ENCODE assay signal across 1 cellular context in the genomic region with DNA sequence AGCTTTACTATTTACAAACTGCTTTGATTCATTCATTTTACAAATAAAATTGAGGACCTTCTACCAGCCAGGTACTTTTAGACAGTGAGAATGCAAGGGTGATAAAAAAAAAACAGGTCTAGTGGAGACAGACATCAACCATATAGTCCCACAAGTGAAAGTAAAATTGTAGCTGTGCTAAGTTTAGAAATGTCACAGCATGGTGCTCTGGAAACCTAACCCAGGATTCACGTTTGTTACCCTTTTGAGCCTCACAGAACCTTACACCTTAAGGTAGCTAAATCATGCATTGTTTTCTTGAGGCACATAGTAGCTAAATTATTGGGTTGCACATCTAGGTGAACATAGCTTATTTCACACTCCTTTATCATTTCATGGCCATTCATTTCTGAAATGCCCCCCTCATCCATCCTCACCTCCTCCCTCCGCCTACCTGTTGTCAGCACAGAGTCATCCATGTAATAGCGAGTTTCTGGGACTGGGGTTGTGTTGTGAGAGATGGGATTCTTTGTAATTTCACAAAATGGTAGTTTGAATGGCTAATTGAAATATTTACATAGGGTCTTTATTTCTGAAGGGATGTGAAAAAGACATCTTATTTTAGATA.
TF ChIP-seq lines count a peak whose summit lies in the region.

No MANE protein-coding gene starts in this region.

TF ChIP-seq in GM12878, 131 proteins besides CTCF, POLR2A, EP300 and RAD21 (continued from another document):
- TF ChIP-seq IRF4 (IDR thresholded peaks at IDR 0.05; ENCODE audit: low read depth, low read length): no peak
- peak; percentile 22 to 41; a peak in 2 of 4 replicates for TF ChIP-seq BHLHE40 (IDR thresholded peaks at IDR 0.05; ENCODE audit: borderline replicate concordance in 1 of 2, low read depth in 2 of 2, low read length in 1 of 2)
- TF ChIP-seq ZNF384 (IDR thresholded peaks at IDR 0.05; ENCODE audit: borderline replicate concordance, low read depth, low read length): peak; percentile 56; the same call in 1 of the 2 replicates
- TF ChIP-seq MEF2B (IDR thresholded peaks at IDR 0.05; ENCODE audit: partially characterized antibody, poor library complexity, severe bottlenecking): peak; percentile 53
- no peak for TF ChIP-seq NBN (IDR thresholded peaks at IDR 0.05)
- no peak for TF ChIP-seq IKZF1 (conservative IDR thresholded peaks at IDR 0.05)
- TF ChIP-seq SRF (IDR thresholded peaks at IDR 0.05; ENCODE audit: low read depth in 2 of 2, low read length in 2 of 2): no peak
- no peak for TF ChIP-seq KDM1A (IDR thresholded peaks at IDR 0.05; ENCODE audit: borderline replicate concordance)
- no peak for TF ChIP-seq BACH1 (IDR thresholded peaks at IDR 0.05; ENCODE audit: borderline replicate concordance)
- no peak for TF ChIP-seq KLF5 (IDR thresholded peaks at IDR 0.05; ENCODE audit: partially characterized antibody)
- no peak for TF ChIP-seq MXI1 (IDR thresholded peaks at IDR 0.05; ENCODE audit: low read depth, low read length)
